In genomic region chr3:78570482-78570881, GRCh38 we compare ENCODE assay signal across 23 cellular contexts.
"Had no signal": no experiment of that assay in that cellular context is flagged by ENCODE, and none has a peak within 500 bp of the region (broad histone marks: within the 10 kb centered on the region; RNA-seq: fewer than 3 reads in every experiment).

No MANE protein-coding gene starts in this region.

- H3K4me2 ChIP-seq: KMS-11 had no signal

- H3K27ac Mint-ChIP-seq: IgD-negative memory B cell had no signal

- H3K9ac ChIP-seq: KMS-11 had no signal

- ATAC-seq: K562, Panc1, PC-3, Right ventricle myocardium inferior, SK-N-SH treated with all-trans-retinoic acid at 6 μM for 48 hours had no signal

- H3K4me3 Mint-ChIP-seq: IgD-negative memory B cell had no signal

- DNase-seq: Kasumi-1, MV-4-11, NCI-H1048, NCI-H1105, NCI-H1436 treated with DMSO at 0.1 percent for 48 hours, NCI-H1694, NCI-H187 treated with DMSO at 0.1 percent for 48 hours, NCI-H2029 treated with DMSO at 0.1 percent for 48 hours, NCI-H2227 treated with DMSO at 0.1 percent for 48 hours, NCI-H524, NCI-H526 treated with DMSO at 0.1 percent for 48 hours, NCI-H748 treated with DMSO at 0.1 percent for 48 hours, PC-3, SHP77 treated with DMSO at 0.1 percent for 48 hours had no signal

- H3K27ac ChIP-seq: HL-60, KMS-11, RWPE1, SJCRH30 had no signal

- H3K36me3 ChIP-seq: SJCRH30 had no signal

- H3K4me1 ChIP-seq: SJCRH30 had no signal

- H3K9me3 ChIP-seq: SJCRH30 had no signal

- H3K27me3 ChIP-seq: SJCRH30 had no signal

- H3K4me3 ChIP-seq: K562, SJCRH30 had no signal

- H3K27me3 Mint-ChIP-seq: IgD-negative memory B cell had no signal

- H3K4me1 Mint-ChIP-seq: IgD-negative memory B cell had no signal

- H3K36me3 Mint-ChIP-seq: IgD-negative memory B cell had no signal
